Comparison of ENCODE assay signal across 23 cellular contexts in genomic region chr5:860506-861150, GRCh38. TPM values are rescaled to one million over a fixed set of nuclear protein-coding genes. Genes with fewer than 3 reads are reported as not detected.
"Had no signal": no experiment of that assay in that cellular context is flagged by ENCODE, and none has a peak within 500 bp of the region (broad histone marks: within the 10 kb centered on the region; RNA-seq: fewer than 3 reads in every experiment).

No MANE protein-coding gene starts in this region.

- H3K9me3 ChIP-seq: adrenal gland, ascending aorta, esophagus squamous epithelium, gastrocnemius medialis, transverse colon had no signal

- H3K27me3 Mint-ChIP-seq: activated B cell treated with CpG ODN at 0.5 μM for 24 hours; activated CD4-positive, alpha-beta T cell treated with anti-CD3 and anti-CD28 coated beads for 36 hours; activated naive CD8-positive, alpha-beta T cell; activated T-cell treated with anti-CD3 and anti-CD28 coated beads, Interleukin-2, amount 50 U/mL, for 24 hours; activated T-helper 17 cell treated with anti-CD3 and anti-CD28 coated beads, Interleukin-2, amount 50 U/mL, for 72 hours; effector memory CD8-positive, alpha-beta T cell; memory B cell; T-cell had no signal

- H3K4me1 ChIP-seq: adrenal gland, ascending aorta, gastrocnemius medialis, transverse colon had no signal

- DNase-seq: activated B cell treated with CpG ODN at 0.5 μM for 24 hours; activated CD4-positive, alpha-beta T cell treated with anti-CD3 and anti-CD28 coated beads for 36 hours; activated CD4-positive, alpha-beta T cell treated with anti-CD3 and anti-CD28 coated beads, Interleukin-2, amount 50 U/mL, for 4 hours; activated CD8-positive, alpha-beta memory T cell treated with anti-CD3 and anti-CD28 coated beads for 24 hours; activated CD8-positive, alpha-beta memory T cell treated with anti-CD3 and anti-CD28 coated beads, Interleukin-2, amount 50 U/mL, for 4 hours; activated T-cell treated with anti-CD3 and anti-CD28 coated beads, Interleukin-2, amount 50 U/mL, for 24 hours; adrenal gland; brain microvascular endothelial cell; central memory CD4-positive, alpha-beta T cell; effector memory CD8-positive, alpha-beta T cell; esophagus squamous epithelium; gastrocnemius medialis; hippocampal formation; nucleus accumbens; stimulated activated CD4-positive, alpha-beta T cell treated with anti-CD3 and anti-CD28 coated beads, Interleukin-2, amount 100 ng/mL, for 48 hours; T-cell; T1000; transverse colon had no signal

- H3K36me3 Mint-ChIP-seq: activated naive CD8-positive, alpha-beta T cell had no signal

- H3K4me1 Mint-ChIP-seq: activated B cell treated with CpG ODN at 0.5 μM for 24 hours; activated CD4-positive, alpha-beta T cell treated with anti-CD3 and anti-CD28 coated beads for 36 hours; activated T-helper 17 cell treated with anti-CD3 and anti-CD28 coated beads, Interleukin-2, amount 50 U/mL, for 72 hours; nephron; T-cell had no signal

- ATAC-seq: activated T-helper 17 cell treated with anti-CD3 and anti-CD28 coated beads, Interleukin-2, amount 50 U/mL, for 72 hours; effector memory CD8-positive, alpha-beta T cell; gastrocnemius medialis; T-cell had no signal

- H3K27me3 ChIP-seq: adrenal gland, ascending aorta, brain microvascular endothelial cell, esophagus squamous epithelium, gastrocnemius medialis, transverse colon had no signal

- H3K9me3 Mint-ChIP-seq: activated B cell treated with CpG ODN at 0.5 μM for 24 hours; activated T-cell treated with anti-CD3 and anti-CD28 coated beads, Interleukin-2, amount 50 U/mL, for 24 hours; activated T-helper 17 cell treated with anti-CD3 and anti-CD28 coated beads, Interleukin-2, amount 50 U/mL, for 72 hours; effector memory CD8-positive, alpha-beta T cell; memory B cell; nephron; T-cell had no signal

- H3K27ac ChIP-seq: adrenal gland, ascending aorta, brain microvascular endothelial cell, esophagus squamous epithelium, gastrocnemius medialis, transverse colon had no signal

- H3K4me3 Mint-ChIP-seq: activated B cell treated with CpG ODN at 0.5 μM for 24 hours; activated CD4-positive, alpha-beta T cell treated with anti-CD3 and anti-CD28 coated beads for 36 hours; activated naive CD8-positive, alpha-beta T cell; activated T-cell treated with anti-CD3 and anti-CD28 coated beads, Interleukin-2, amount 50 U/mL, for 24 hours; activated T-helper 17 cell treated with anti-CD3 and anti-CD28 coated beads, Interleukin-2, amount 50 U/mL, for 72 hours; effector memory CD8-positive, alpha-beta T cell; memory B cell; nephron; T-cell had no signal

- H3K27ac Mint-ChIP-seq: activated B cell treated with CpG ODN at 0.5 μM for 24 hours; activated CD4-positive, alpha-beta T cell treated with anti-CD3 and anti-CD28 coated beads for 36 hours; activated naive CD8-positive, alpha-beta T cell; activated T-cell treated with anti-CD3 and anti-CD28 coated beads, Interleukin-2, amount 50 U/mL, for 24 hours; activated T-helper 17 cell treated with anti-CD3 and anti-CD28 coated beads, Interleukin-2, amount 50 U/mL, for 72 hours; memory B cell; nephron; T-cell had no signal

- H3K4me3 ChIP-seq: adrenal gland, ascending aorta, esophagus squamous epithelium, gastrocnemius medialis, transverse colon had no signal

RNA-seq across cellular contexts. Expression of gene ZDHHC11, which starts 9.8 kb away (rescaled TPM):
- total RNA-seq: ascending aorta had no signal

RNA-seq across cellular contexts. Expression of gene TRIP13, which starts 32.1 kb away (rescaled TPM):
- total RNA-seq: ascending aorta had no signal
